In genomic region chr11:8777907-8778767, GRCh38 we compare ENCODE assay signal across 10 cellular contexts.
DNase-seq lines count a peak whose midpoint lies in the region; ATAC-seq and TF ChIP-seq lines count a peak whose summit lies in the region.
"Had no signal": no experiment of that assay in that cellular context is flagged by ENCODE, and none has a peak within 500 bp of the region (broad histone marks: within the 10 kb centered on the region; RNA-seq: fewer than 3 reads in every experiment).

No MANE protein-coding gene starts in this region.

- H3K4me3 ChIP-seq in body of pancreas (no peak overlapping the region), left lung (no peak overlapping the region), thoracic aorta (peak overlapping the region; percentile 20)

- H3K36me3 ChIP-seq in body of pancreas (replicated peaks in 1 of 2; ENCODE audit: insufficient read depth in 1 of 2, low read depth in 2 of 2) (no peaks in the 10 kb centered on the region), left lung (no peaks in the 10 kb centered on the region), thoracic aorta (no peaks in the 10 kb centered on the region)

- H3K9me3 ChIP-seq in body of pancreas = no peaks in the 10 kb centered on the region
- no peaks in the 10 kb centered on the region for H3K9me3 ChIP-seq in left lung
- no peaks in the 10 kb centered on the region for H3K9me3 ChIP-seq in thoracic aorta

- WGBS in body of pancreas, 2 donors = 52 to 70% methylated on average over 6 to 8 of the region's 8 CpGs

- ATAC-seq in HG02870 (IDR thresholded peaks at IDR 0.05; ENCODE audit: unreplicated experiment) (peak; percentile 80), body of pancreas (peak; percentile 71), left lung (peak; percentile 79), thoracic aorta (ENCODE audit: insufficient number of reproducible peaks, low FRiP score, low read depth) (peak; percentile 69), GM18909 (IDR thresholded peaks at IDR 0.05; ENCODE audit: poor library complexity, unreplicated experiment) (no peak), HG02852 (IDR thresholded peaks at IDR 0.05; ENCODE audit: unreplicated experiment) (no peak)
- ATAC-seq: activated T-cell treated with anti-CD3 and anti-CD28 coated beads, Interleukin-2, amount 50 U/mL, for 72 hours had no signal

- H3K4me1 ChIP-seq in body of pancreas (peaks cover 55% of the 10 kb centered on the region), left lung (peaks cover 11 to 28% of the 10 kb centered on the region in 2 donors), thoracic aorta (ENCODE audit: control insufficient read depth in 1 of 2, low read depth in 2 of 2) (peaks cover 36 to 70% of the 10 kb centered on the region in 2 donors)

- no peak for TF ChIP-seq CTCF in body of pancreas (IDR thresholded peaks at IDR 0.05)
- no peak for TF ChIP-seq CTCF in left lung (IDR thresholded peaks at IDR 0.05)
- no peak for TF ChIP-seq CTCF in thoracic aorta (IDR thresholded peaks at IDR 0.05)

- DNase-seq in body of pancreas (peak; percentile 32 to 50 (median 48)), left lung (no peak), thoracic aorta (ENCODE audit: low spot score) (peak; percentile 53), dermis blood vessel endothelial cell (no peak), RPMI8226 (no peak)
- DNase-seq: activated T-cell treated with anti-CD3 and anti-CD28 coated beads, Interleukin-2, amount 50 U/mL, for 72 hours had no signal

- TF ChIP-seq POLR2A in body of pancreas (IDR thresholded peaks at IDR 0.05) = no peak

- intact Hi-C loops in body of pancreas (cut with DNase I) = no loop called here
- intact Hi-C loops in left lung (cut with DNase I) = no loop called here

- H3K27ac ChIP-seq in body of pancreas (peak overlapping the region; percentile 9 to 58 (median 14)), left lung (peak overlapping the region; percentile 20 to 56), thoracic aorta (peak overlapping the region; percentile 84 to 92)
- H3K27ac ChIP-seq: HL-60 had no signal

- H3K27me3 ChIP-seq in body of pancreas (no peaks in the 10 kb centered on the region), left lung (no peaks in the 10 kb centered on the region), thoracic aorta (replicated peaks; ENCODE audit: insufficient read depth) (no peaks in the 10 kb centered on the region)

Comparison
In these comparisons a context has a peak if more than half of its experiments do, and no peak if none do; other contexts are left out.
1. ATAC-seq: peak in HG02870 (single experiment), body of pancreas (single experiment), left lung (single experiment) and thoracic aorta (single experiment); none in GM18909 (single experiment) and HG02852 (single experiment).
2. DNase-seq: peak in body of pancreas (4 of 4) and thoracic aorta (single experiment); none in left lung (0 of 2), dermis blood vessel endothelial cell (single experiment) and RPMI8226 (single experiment).
3. H3K27ac ChIP-seq: peak in every context shown above with its lines; median percentile 88 in thoracic aorta; 38 in left lung; 14 in body of pancreas.